Comparison of ENCODE assay signal across 6 cellular contexts in genomic region chr19:6656390-6656789, GRCh38. TPM values are rescaled to one million over a fixed set of nuclear protein-coding genes. Genes with fewer than 3 reads are reported as not detected.
"Had no signal": no experiment of that assay in that cellular context is flagged by ENCODE, and none has a peak within 500 bp of the region (broad histone marks: within the 10 kb centered on the region; RNA-seq: fewer than 3 reads in every experiment).

No MANE protein-coding gene starts in this region.

RNA-seq across cellular contexts. Expression of gene TNFSF14, which starts 13.6 kb away (rescaled TPM):
- total RNA-seq: astrocyte, chondrocyte, dermis blood vessel endothelial cell, endothelial cell of umbilical vein, fibroblast of lung, glomerular endothelial cell had no signal
- polyA plus RNA-seq: endothelial cell of umbilical vein, fibroblast of lung had no signal
